36 cellular contexts compared by ENCODE assay signal in the genomic region with DNA sequence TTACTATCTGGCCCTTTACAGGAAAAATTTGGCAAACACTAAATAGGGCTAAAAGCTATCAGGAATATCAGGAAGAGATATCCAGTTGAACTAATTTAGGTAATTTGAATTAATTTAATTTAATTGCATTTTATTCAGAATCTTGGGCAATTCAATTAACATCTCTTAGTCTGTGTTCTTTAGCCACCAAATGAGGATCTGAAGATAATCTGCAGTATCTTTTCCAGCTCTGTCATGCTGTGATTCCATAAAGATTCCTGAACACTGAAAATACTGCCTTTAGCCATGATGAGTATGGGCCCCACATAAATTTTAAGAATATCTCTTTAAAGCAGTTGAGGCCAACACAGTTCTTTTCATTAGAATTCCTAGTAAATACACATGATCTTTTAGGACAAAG.
"Had no signal": no experiment of that assay in that cellular context is flagged by ENCODE, and none has a peak within 500 bp of the region (broad histone marks: within the 10 kb centered on the region; RNA-seq: fewer than 3 reads in every experiment).

No MANE protein-coding gene starts in this region.

- H3K4me1 Mint-ChIP-seq: activated naive CD4-positive, alpha-beta T cell treated with anti-CD3 and anti-CD28 coated beads, Interleukin-2, amount 10 ng/mL, durations not matched to agents 7 days and 5 days; activated naive CD4-positive, alpha-beta T cell treated with anti-CD3 and anti-CD28 coated beads, Interleukin-2, amount 50 U/mL, for 24 hours; activated naive CD8-positive, alpha-beta T cell treated with anti-CD3 and anti-CD28 coated beads for 36 hours; activated naive CD8-positive, alpha-beta T cell treated with anti-CD3 and anti-CD28 coated beads, Interleukin-2, amount 10 ng/mL, durations not matched to agents 7 days and 5 days; activated naive CD8-positive, alpha-beta T cell treated with anti-CD3 and anti-CD28 coated beads, Interleukin-2, amount 50 U/mL, for 24 hours; activated T-helper 17 cell treated with anti-CD3 and anti-CD28 coated beads, Interleukin-2, amount 50 U/mL, for 72 hours; central memory CD8-positive, alpha-beta T cell had no signal

- H3K27ac Mint-ChIP-seq: activated naive CD4-positive, alpha-beta T cell treated with anti-CD3 and anti-CD28 coated beads for 36 hours; activated naive CD4-positive, alpha-beta T cell treated with anti-CD3 and anti-CD28 coated beads, Interleukin-2, amount 10 ng/mL, durations not matched to agents 7 days and 5 days; activated naive CD4-positive, alpha-beta T cell treated with anti-CD3 and anti-CD28 coated beads, Interleukin-2, amount 50 U/mL, for 24 hours; activated naive CD4-positive, alpha-beta T cell treated with anti-CD3 and anti-CD28 coated beads, Interleukin-2, amount 50 U/mL, for 72 hours; activated naive CD8-positive, alpha-beta T cell; activated naive CD8-positive, alpha-beta T cell treated with anti-CD3 and anti-CD28 coated beads for 36 hours; activated naive CD8-positive, alpha-beta T cell treated with anti-CD3 and anti-CD28 coated beads, Interleukin-2, amount 10 ng/mL, durations not matched to agents 7 days and 5 days; activated naive CD8-positive, alpha-beta T cell treated with anti-CD3 and anti-CD28 coated beads, Interleukin-2, amount 50 U/mL, for 24 hours; activated T-cell treated with anti-CD3 and anti-CD28 coated beads, Interleukin-2, amount 50 U/mL, for 24 hours; activated T-cell treated with anti-CD3 and anti-CD28 coated beads, Interleukin-2, amount 50 U/mL, for 72 hours; activated T-helper 1 cell treated with anti-CD3 and anti-CD28 coated beads, Interleukin-12 subunit alpha, Interleukin-12 subunit beta, Interleukin-2, Interleukin-4 antibody, amounts not matched to agents 30 ng/mL and 10 ng/mL and 1 ng/mL, durations not matched to agents 14 hours and 24 hours and 36 hours; activated T-helper 17 cell treated with anti-CD3 and anti-CD28 coated beads, Interleukin-2, amount 50 U/mL, for 72 hours; activated T-helper 2 cell treated with anti-CD3 and anti-CD28 coated beads, Interferon-gamma antibody, Interleukin-2, Interleukin-4, amounts not matched to agents 10 μg/mL and 5 μg/mL and 100 μg/mL, durations not matched to agents 14 hours and 24 hours and 36 hours; brain had no signal

- ATAC-seq: activated naive CD4-positive, alpha-beta T cell treated with anti-CD3 and anti-CD28 coated beads, Interleukin-2, amount 50 U/mL, for 72 hours; activated naive CD8-positive, alpha-beta T cell treated with anti-CD3 and anti-CD28 coated beads, Interleukin-2, amount 50 U/mL, for 24 hours; activated T-cell treated with anti-CD3 and anti-CD28 coated beads, Interleukin-2, amount 50 U/mL, for 4 hours; activated T-cell treated with anti-CD3 and anti-CD28 coated beads, Interleukin-2, amount 50 U/mL, for 72 hours; activated T-helper 17 cell treated with anti-CD3 and anti-CD28 coated beads, Interleukin-2, amount 50 U/mL, for 72 hours; body of pancreas had no signal

- H3K27ac ChIP-seq: adrenal gland, ascending aorta, body of pancreas, breast epithelium, cardiac muscle cell had no signal

- H3K36me3 Mint-ChIP-seq: activated naive CD4-positive, alpha-beta T cell treated with anti-CD3 and anti-CD28 coated beads, Interleukin-2, amount 10 ng/mL, durations not matched to agents 7 days and 5 days; activated naive CD4-positive, alpha-beta T cell treated with anti-CD3 and anti-CD28 coated beads, Interleukin-2, amount 50 U/mL, for 24 hours; activated naive CD4-positive, alpha-beta T cell treated with anti-CD3 and anti-CD28 coated beads, Interleukin-2, amount 50 U/mL, for 72 hours; activated naive CD8-positive, alpha-beta T cell; activated naive CD8-positive, alpha-beta T cell treated with anti-CD3 and anti-CD28 coated beads for 36 hours; activated naive CD8-positive, alpha-beta T cell treated with anti-CD3 and anti-CD28 coated beads, Interleukin-2, amount 10 ng/mL, durations not matched to agents 7 days and 5 days; brain had no signal

- H3K4me3 Mint-ChIP-seq: activated naive CD4-positive, alpha-beta T cell treated with anti-CD3 and anti-CD28 coated beads for 36 hours; activated naive CD4-positive, alpha-beta T cell treated with anti-CD3 and anti-CD28 coated beads, Interleukin-2, amount 10 ng/mL, durations not matched to agents 7 days and 5 days; activated naive CD4-positive, alpha-beta T cell treated with anti-CD3 and anti-CD28 coated beads, Interleukin-2, amount 50 U/mL, for 24 hours; activated naive CD8-positive, alpha-beta T cell; activated naive CD8-positive, alpha-beta T cell treated with anti-CD3 and anti-CD28 coated beads for 36 hours; activated naive CD8-positive, alpha-beta T cell treated with anti-CD3 and anti-CD28 coated beads, Interleukin-2, amount 10 ng/mL, durations not matched to agents 7 days and 5 days; activated naive CD8-positive, alpha-beta T cell treated with anti-CD3 and anti-CD28 coated beads, Interleukin-2, amount 50 U/mL, for 24 hours; activated T-cell treated with anti-CD3 and anti-CD28 coated beads, Interleukin-2, amount 50 U/mL, for 24 hours; activated T-cell treated with anti-CD3 and anti-CD28 coated beads, Interleukin-2, amount 50 U/mL, for 4 hours; activated T-cell treated with anti-CD3 and anti-CD28 coated beads, Interleukin-2, amount 50 U/mL, for 72 hours; activated T-helper 1 cell treated with anti-CD3 and anti-CD28 coated beads, Interleukin-12 subunit alpha, Interleukin-12 subunit beta, Interleukin-2, Interleukin-4 antibody, amounts not matched to agents 30 ng/mL and 10 ng/mL and 1 ng/mL, durations not matched to agents 14 hours and 24 hours and 36 hours; activated T-helper 17 cell treated with anti-CD3 and anti-CD28 coated beads, Interleukin-2, amount 50 U/mL, for 72 hours; brain; central memory CD8-positive, alpha-beta T cell had no signal

- H3K4me1 ChIP-seq: adrenal gland, ascending aorta, breast epithelium had no signal

- H3K27me3 Mint-ChIP-seq: activated naive CD4-positive, alpha-beta T cell treated with anti-CD3 and anti-CD28 coated beads, Interleukin-2, amount 10 ng/mL, durations not matched to agents 7 days and 5 days; activated naive CD4-positive, alpha-beta T cell treated with anti-CD3 and anti-CD28 coated beads, Interleukin-2, amount 50 U/mL, for 24 hours; activated naive CD8-positive, alpha-beta T cell; activated naive CD8-positive, alpha-beta T cell treated with anti-CD3 and anti-CD28 coated beads for 36 hours; activated naive CD8-positive, alpha-beta T cell treated with anti-CD3 and anti-CD28 coated beads, Interleukin-2, amount 10 ng/mL, durations not matched to agents 7 days and 5 days; activated naive CD8-positive, alpha-beta T cell treated with anti-CD3 and anti-CD28 coated beads, Interleukin-2, amount 50 U/mL, for 24 hours; activated T-cell treated with anti-CD3 and anti-CD28 coated beads, Interleukin-2, amount 50 U/mL, for 24 hours; activated T-helper 17 cell treated with anti-CD3 and anti-CD28 coated beads, Interleukin-2, amount 50 U/mL, for 72 hours; brain; central memory CD8-positive, alpha-beta T cell had no signal

- H3K9me3 ChIP-seq: adrenal gland, ascending aorta, body of pancreas, breast epithelium had no signal

- H3K9me3 Mint-ChIP-seq: activated naive CD4-positive, alpha-beta T cell treated with anti-CD3 and anti-CD28 coated beads, Interleukin-2, amount 50 U/mL, for 24 hours; activated naive CD8-positive, alpha-beta T cell treated with anti-CD3 and anti-CD28 coated beads, Interleukin-2, amount 10 ng/mL, durations not matched to agents 7 days and 5 days; activated T-helper 1 cell treated with anti-CD3 and anti-CD28 coated beads, Interleukin-12 subunit alpha, Interleukin-12 subunit beta, Interleukin-2, Interleukin-4 antibody, amounts not matched to agents 30 ng/mL and 10 ng/mL and 1 ng/mL, durations not matched to agents 14 hours and 24 hours and 36 hours; activated T-helper 2 cell treated with anti-CD3 and anti-CD28 coated beads, Interferon-gamma antibody, Interleukin-2, Interleukin-4, amounts not matched to agents 10 μg/mL and 5 μg/mL and 100 μg/mL, durations not matched to agents 14 hours and 24 hours and 36 hours; brain had no signal

- H3K4me3 ChIP-seq: adrenal gland, ascending aorta, body of pancreas, breast epithelium, cardiac muscle cell had no signal

- H3K36me3 ChIP-seq: adrenal gland, ascending aorta, breast epithelium, cardiac muscle cell had no signal

- DNase-seq: activated effector memory CD4-positive, alpha-beta T cell treated with anti-CD3 and anti-CD28 coated beads, Interleukin-2, amount 50 U/mL, for 16 hours; activated effector memory CD4-positive, alpha-beta T cell treated with Interleukin-2 at 50 U/mL for 16 hours; activated gamma-delta T cell; activated gamma-delta T cell treated with Interleukin-2 at 50 U/mL for 16 hours; activated naive CD4-positive, alpha-beta T cell; activated naive CD4-positive, alpha-beta T cell treated with anti-CD3 and anti-CD28 coated beads for 36 hours; activated naive CD4-positive, alpha-beta T cell treated with anti-CD3 and anti-CD28 coated beads, Interleukin-2, amount 10 ng/mL, durations not matched to agents 7 days and 5 days; activated naive CD4-positive, alpha-beta T cell treated with anti-CD3 and anti-CD28 coated beads, Interleukin-2, amount 50 U/mL, for 16 hours; activated naive CD4-positive, alpha-beta T cell treated with Interleukin-2 at 50 U/mL for 16 hours; activated naive CD8-positive, alpha-beta T cell treated with anti-CD3 and anti-CD28 coated beads for 36 hours; activated naive CD8-positive, alpha-beta T cell treated with anti-CD3 and anti-CD28 coated beads, Interleukin-2, amount 10 ng/mL, durations not matched to agents 7 days and 5 days; activated naive CD8-positive, alpha-beta T cell treated with anti-CD3 and anti-CD28 coated beads, Interleukin-2, amount 50 U/mL, for 24 hours; activated T-cell treated with anti-CD3 and anti-CD28 coated beads, Interleukin-2, amount 50 U/mL, for 24 hours; activated T-cell treated with anti-CD3 and anti-CD28 coated beads, Interleukin-2, amount 50 U/mL, for 4 hours; activated T-cell treated with anti-CD3 and anti-CD28 coated beads, Interleukin-2, amount 50 U/mL, for 48 hours; activated T-cell treated with anti-CD3 and anti-CD28 coated beads, Interleukin-2, amount 50 U/mL, for 72 hours; adrenal gland; amniotic stem cell; amygdala; anterior cingulate cortex; aorta; body of pancreas; caudate nucleus; central memory CD4-positive, alpha-beta T cell; cerebellar nuclear complex had no signal

- H3K27me3 ChIP-seq: adrenal gland, ascending aorta, body of pancreas, breast epithelium, cardiac muscle cell had no signal
